ENCODE assay signal across 1 cellular context in the genomic region with DNA sequence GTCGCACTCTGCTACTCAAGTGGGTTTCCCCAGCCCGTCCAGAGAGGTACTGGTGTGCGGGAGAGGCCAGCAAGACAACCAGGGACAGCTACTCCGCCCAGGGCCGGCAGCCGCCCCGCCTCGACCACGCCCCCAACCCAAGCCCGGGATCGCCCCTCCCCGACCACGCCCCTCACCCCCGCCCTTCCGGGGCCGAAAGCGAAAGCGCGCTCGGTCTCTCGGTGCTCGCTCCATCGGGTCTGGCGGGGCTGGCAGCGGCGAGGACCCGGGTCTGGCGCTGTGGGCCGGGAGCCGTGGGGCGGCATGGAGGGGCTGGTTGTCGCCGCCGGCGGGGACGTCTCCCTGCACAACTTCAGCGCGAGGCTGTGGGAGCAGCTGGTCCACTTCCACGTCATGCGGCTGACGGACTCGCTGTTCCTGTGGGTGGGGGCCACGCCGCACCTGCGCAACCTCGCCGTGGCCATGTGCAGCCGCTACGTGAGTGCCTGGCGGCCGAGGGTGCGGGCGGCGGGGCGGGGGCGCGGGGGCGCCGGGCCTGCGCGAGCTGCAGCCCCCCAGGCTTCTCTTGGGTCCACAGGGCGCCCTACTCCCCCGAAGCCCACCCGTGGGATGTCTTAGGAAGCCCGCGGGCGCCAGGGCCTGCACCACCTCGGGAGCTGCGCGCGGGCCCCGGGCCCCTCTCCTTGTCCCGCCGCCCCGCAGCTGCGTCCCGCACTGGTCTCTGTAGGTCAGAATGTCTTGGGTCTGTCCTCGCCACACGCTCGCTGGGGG.
A peak's percentile ranks its signal among the peaks of the same experiment; 100 is the strongest.
TF ChIP-seq lines count a peak whose summit lies in the region.

A gene with protein sequence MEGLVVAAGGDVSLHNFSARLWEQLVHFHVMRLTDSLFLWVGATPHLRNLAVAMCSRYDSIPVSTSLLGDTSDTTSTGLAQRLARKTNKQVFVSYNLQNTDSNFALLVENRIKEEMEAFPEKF (plus strand): TSS at position 228 of the 771 bp plus-strand sequence. CDS start 76 bp downstream, at position 304.

TF ChIP-seq in GM23338, 12 proteins besides CTCF, POLR2A, EP300 and RAD21 (continued from another document):
- TF ChIP-seq CREB1 (CRISPR knock-in tag; IDR thresholded peaks at IDR 0.05; ENCODE audit: low read depth) (no peak), POLR2AphosphoS5 (IDR thresholded peaks at IDR 0.05; ENCODE audit: low read depth) (peak; percentile 84)
- TF ChIP-seq, protein P1, sequence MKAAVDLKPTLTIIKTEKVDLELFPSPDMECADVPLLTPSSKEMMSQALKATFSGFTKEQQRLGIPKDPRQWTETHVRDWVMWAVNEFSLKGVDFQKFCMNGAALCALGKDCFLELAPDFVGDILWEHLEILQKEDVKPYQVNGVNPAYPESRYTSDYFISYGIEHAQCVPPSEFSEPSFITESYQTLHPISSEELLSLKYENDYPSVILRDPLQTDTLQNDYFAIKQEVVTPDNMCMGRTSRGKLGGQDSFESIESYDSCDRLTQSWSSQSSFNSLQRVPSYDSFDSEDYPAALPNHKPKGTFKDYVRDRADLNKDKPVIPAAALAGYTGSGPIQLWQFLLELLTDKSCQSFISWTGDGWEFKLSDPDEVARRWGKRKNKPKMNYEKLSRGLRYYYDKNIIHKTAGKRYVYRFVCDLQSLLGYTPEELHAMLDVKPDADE (IDR thresholded peaks at IDR 0.05), result peak; percentile 66
- TF ChIP-seq, protein P2, sequence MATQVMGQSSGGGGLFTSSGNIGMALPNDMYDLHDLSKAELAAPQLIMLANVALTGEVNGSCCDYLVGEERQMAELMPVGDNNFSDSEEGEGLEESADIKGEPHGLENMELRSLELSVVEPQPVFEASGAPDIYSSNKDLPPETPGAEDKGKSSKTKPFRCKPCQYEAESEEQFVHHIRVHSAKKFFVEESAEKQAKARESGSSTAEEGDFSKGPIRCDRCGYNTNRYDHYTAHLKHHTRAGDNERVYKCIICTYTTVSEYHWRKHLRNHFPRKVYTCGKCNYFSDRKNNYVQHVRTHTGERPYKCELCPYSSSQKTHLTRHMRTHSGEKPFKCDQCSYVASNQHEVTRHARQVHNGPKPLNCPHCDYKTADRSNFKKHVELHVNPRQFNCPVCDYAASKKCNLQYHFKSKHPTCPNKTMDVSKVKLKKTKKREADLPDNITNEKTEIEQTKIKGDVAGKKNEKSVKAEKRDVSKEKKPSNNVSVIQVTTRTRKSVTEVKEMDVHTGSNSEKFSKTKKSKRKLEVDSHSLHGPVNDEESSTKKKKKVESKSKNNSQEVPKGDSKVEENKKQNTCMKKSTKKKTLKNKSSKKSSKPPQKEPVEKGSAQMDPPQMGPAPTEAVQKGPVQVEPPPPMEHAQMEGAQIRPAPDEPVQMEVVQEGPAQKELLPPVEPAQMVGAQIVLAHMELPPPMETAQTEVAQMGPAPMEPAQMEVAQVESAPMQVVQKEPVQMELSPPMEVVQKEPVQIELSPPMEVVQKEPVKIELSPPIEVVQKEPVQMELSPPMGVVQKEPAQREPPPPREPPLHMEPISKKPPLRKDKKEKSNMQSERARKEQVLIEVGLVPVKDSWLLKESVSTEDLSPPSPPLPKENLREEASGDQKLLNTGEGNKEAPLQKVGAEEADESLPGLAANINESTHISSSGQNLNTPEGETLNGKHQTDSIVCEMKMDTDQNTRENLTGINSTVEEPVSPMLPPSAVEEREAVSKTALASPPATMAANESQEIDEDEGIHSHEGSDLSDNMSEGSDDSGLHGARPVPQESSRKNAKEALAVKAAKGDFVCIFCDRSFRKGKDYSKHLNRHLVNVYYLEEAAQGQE (IDR thresholded peaks at IDR 0.05; ENCODE audit: unreplicated experiment), result peak; percentile 22
TF ChIP-seq in GM23338: peak in this region for 3.
